Comparison of ENCODE assay signal across 22 cellular contexts in the genomic region with DNA sequence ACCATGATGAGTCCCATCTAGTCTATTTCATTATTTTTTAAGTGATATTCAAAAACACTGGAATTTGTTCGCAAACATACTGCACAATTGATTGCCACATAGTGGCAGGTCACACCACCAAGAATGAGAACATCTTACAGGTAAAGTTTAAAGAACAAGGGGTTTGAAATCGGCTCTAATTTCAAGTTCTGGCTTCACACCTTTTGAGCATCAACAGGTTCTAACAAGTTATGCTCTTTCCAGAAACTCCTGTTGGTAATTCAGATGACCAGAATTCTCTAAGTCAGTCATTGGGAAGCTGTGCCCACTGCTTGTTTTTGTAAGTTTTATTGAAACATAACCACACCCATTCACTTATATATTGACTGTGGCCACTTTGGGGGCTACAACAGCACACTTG.
DNase-seq lines count a peak whose midpoint lies in the region; ATAC-seq and TF ChIP-seq lines count a peak whose summit lies in the region.
"Had no signal": no experiment of that assay in that cellular context is flagged by ENCODE, and none has a peak within 500 bp of the region (broad histone marks: within the 10 kb centered on the region; RNA-seq: fewer than 3 reads in every experiment).

No MANE protein-coding gene starts in this region.

- peaks cover 4 to 9% (median 7%) of the 10 kb centered on the region in 4 donors for H3K4me1 Mint-ChIP-seq in CD4-positive, CD25-positive, alpha-beta regulatory T cell
- H3K4me1 Mint-ChIP-seq in CD8-positive, alpha-beta T cell (ENCODE audit: low read depth), result peaks cover 16% of the 10 kb centered on the region
- H3K4me1 Mint-ChIP-seq: CD14-positive monocyte had no signal

- no peaks in the 10 kb centered on the region for H3K27me3 ChIP-seq in CD4-positive, CD25-positive, alpha-beta regulatory T cell (ENCODE audit: control insufficient read depth, insufficient read depth, low read length)
- no peaks in the 10 kb centered on the region for H3K27me3 ChIP-seq in CD8-positive, alpha-beta T cell (ENCODE audit: insufficient read depth, low read length)
- H3K27me3 ChIP-seq: BE2C; BLaER1 treated with 17β-estradiol and CSF1 and Interleukin-3, amounts not matched to agents 10 nM and 100 nM had no signal

- CTCF ChIA-PET in CD8-positive, alpha-beta T cell (lab: Charles Lee), result no interaction called here

- no peak for DNase-seq in CD4-positive, CD25-positive, alpha-beta regulatory T cell
- DNase-seq in CD8-positive, alpha-beta T cell, result no peak
- DNase-seq in epithelial cell of esophagus (ENCODE audit: low read depth) (peak; percentile 52), NCI-H187 (lab: John Stamatoyannopoulos, UW) (no peak), NCI-H510A treated with DMSO at 0.1 percent for 48 hours (lab: John Stamatoyannopoulos, UW) (no peak), kidney glomerular epithelial cell (lab: John Stamatoyannopoulos, UW) (no peak)
- DNase-seq: 8988T; ACHN; AML-193; BE2C; CD8-positive, alpha-beta memory T cell; DMS 273 treated with DMSO at 0.1 percent for 48 hours; DMS79; EL; GDM1; GM23248; H7; HCEC 1CT had no signal

- H3K4me3 ChIP-seq in CD4-positive, CD25-positive, alpha-beta regulatory T cell (ENCODE audit: low read depth, low read length), result no peak overlapping the region
- H3K4me3 ChIP-seq in CD8-positive, alpha-beta T cell (ENCODE audit: low read depth, low read length), result no peak overlapping the region
- no peak overlapping the region for H3K4me3 ChIP-seq in epithelial cell of esophagus (ENCODE audit: low read length)
- H3K4me3 ChIP-seq: A549; BLaER1 treated with 17β-estradiol and CSF1 and Interleukin-3, amounts not matched to agents 10 nM and 100 nM; GM12878; GM23248 had no signal

- no peaks in the 10 kb centered on the region for H3K9me3 ChIP-seq in CD4-positive, CD25-positive, alpha-beta regulatory T cell (ENCODE audit: control insufficient read depth in 2 of 2, low read length in 2 of 2)
- H3K9me3 ChIP-seq in CD8-positive, alpha-beta T cell (ENCODE audit: low read length), result no peaks in the 10 kb centered on the region
- H3K9me3 ChIP-seq: A549; BE2C; BLaER1 treated with 17β-estradiol and CSF1 and Interleukin-3, amounts not matched to agents 10 nM and 100 nM had no signal

- POLR2A ChIA-PET in CD8-positive, alpha-beta T cell (lab: Charles Lee), result no interaction called here

- intact Hi-C loops in CD8-positive, alpha-beta T cell (cut with DNase I, micrococcal nuclease), result no loop called here

- no peak for ATAC-seq in CD4-positive, CD25-positive, alpha-beta regulatory T cell (ENCODE audit: low read depth in 2 of 2)
- no peak for ATAC-seq in CD8-positive, alpha-beta T cell
- ATAC-seq: A549, GM12878 had no signal

- no peak overlapping the region for H3K27ac ChIP-seq in CD4-positive, CD25-positive, alpha-beta regulatory T cell (ENCODE audit: insufficient read depth, low read length, poor library complexity, severe bottlenecking)
- H3K27ac ChIP-seq in CD8-positive, alpha-beta T cell (ENCODE audit: low read depth, low read length), result no peak overlapping the region
- H3K27ac ChIP-seq: A549; BLaER1 treated with 17β-estradiol and CSF1 and Interleukin-3, amounts not matched to agents 10 nM and 100 nM; GM23248 had no signal

- H3K36me3 ChIP-seq in CD4-positive, CD25-positive, alpha-beta regulatory T cell (ENCODE audit: control insufficient read depth, insufficient read depth, low read length), result no peaks in the 10 kb centered on the region
- H3K36me3 ChIP-seq in CD8-positive, alpha-beta T cell (ENCODE audit: insufficient read depth, low read length), result no peaks in the 10 kb centered on the region
- H3K36me3 ChIP-seq: BE2C had no signal

- no peaks in the 10 kb centered on the region for H3K27me3 Mint-ChIP-seq in CD4-positive, CD25-positive, alpha-beta regulatory T cell
- no peaks in the 10 kb centered on the region for H3K27me3 Mint-ChIP-seq in CD8-positive, alpha-beta T cell (ENCODE audit: low read depth)
- H3K27me3 Mint-ChIP-seq: CD8-positive, alpha-beta memory T cell had no signal

- peaks cover 11% of the 10 kb centered on the region for H3K36me3 Mint-ChIP-seq in CD4-positive, CD25-positive, alpha-beta regulatory T cell
- peaks cover 7% of the 10 kb centered on the region for H3K36me3 Mint-ChIP-seq in CD8-positive, alpha-beta T cell
- H3K36me3 Mint-ChIP-seq: CD14-positive monocyte had no signal

- H3K4me3 Mint-ChIP-seq in CD4-positive, CD25-positive, alpha-beta regulatory T cell, result no peak overlapping the region
- no peak overlapping the region for H3K4me3 Mint-ChIP-seq in CD8-positive, alpha-beta T cell
- H3K4me3 Mint-ChIP-seq: CD14-positive monocyte; CD8-positive, alpha-beta memory T cell had no signal

- peaks cover 0 to 4% (median 0%) of the 10 kb centered on the region in 7 donors for H3K9me3 Mint-ChIP-seq in CD4-positive, CD25-positive, alpha-beta regulatory T cell
- H3K9me3 Mint-ChIP-seq in CD8-positive, alpha-beta T cell, result no peaks in the 10 kb centered on the region
- H3K9me3 Mint-ChIP-seq: CD14-positive monocyte; CD8-positive, alpha-beta memory T cell had no signal

- H3K4me1 ChIP-seq in CD4-positive, CD25-positive, alpha-beta regulatory T cell (ENCODE audit: control insufficient read depth, insufficient read depth, low read length, poor library complexity, severe bottlenecking), result no peaks in the 10 kb centered on the region
- peaks cover 5% of the 10 kb centered on the region for H3K4me1 ChIP-seq in CD8-positive, alpha-beta T cell (ENCODE audit: insufficient read depth, low read length)
- H3K4me1 ChIP-seq: A549; BE2C; BLaER1 treated with 17β-estradiol and CSF1 and Interleukin-3, amounts not matched to agents 10 nM and 100 nM had no signal

- peak overlapping the region in 2 of 3 donors; percentile 39 to 52 for H3K27ac Mint-ChIP-seq in CD4-positive, CD25-positive, alpha-beta regulatory T cell
- H3K27ac Mint-ChIP-seq in CD8-positive, alpha-beta T cell, result peak overlapping the region; percentile 52
- H3K27ac Mint-ChIP-seq: CD14-positive monocyte had no signal

- TF ChIP-seq CTCF in CD8-positive, alpha-beta T cell (IDR thresholded peaks at IDR 0.05), result no peak
- TF ChIP-seq CTCF in epithelial cell of esophagus (IDR thresholded peaks at IDR 0.05; ENCODE audit: insufficient read depth, low read depth, low read length, missing control alignments), result no peak
